In the genomic region with DNA sequence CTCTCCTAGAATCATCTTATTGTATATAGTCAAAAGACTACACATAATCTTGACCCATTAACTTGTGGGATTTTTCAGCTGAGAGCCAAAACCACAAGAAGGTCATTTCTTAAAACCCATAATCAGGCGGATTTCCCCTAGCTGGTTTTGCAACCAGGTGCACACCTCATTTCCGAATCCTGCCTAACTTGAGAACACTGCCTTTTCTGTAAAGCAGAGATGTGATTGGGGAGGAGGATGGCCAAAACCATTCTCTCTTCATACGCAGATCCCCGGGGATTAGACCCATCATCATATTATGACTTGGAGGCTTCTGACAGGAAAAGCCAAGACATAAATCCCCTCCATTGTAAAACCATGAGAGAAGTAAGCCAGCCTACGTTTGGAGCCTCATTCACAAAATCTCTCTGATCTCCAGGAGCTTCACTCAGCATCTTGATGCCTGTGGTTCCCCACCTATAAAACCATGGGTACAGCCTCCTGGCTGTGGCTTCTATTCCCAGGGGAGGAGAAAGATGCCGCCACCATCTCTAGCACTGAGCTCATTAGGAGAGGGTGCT, we compare ENCODE assay signal across 12 cellular contexts.
A peak's percentile ranks its signal among the peaks of the same experiment; 100 is the strongest.
DNase-seq lines count a peak whose midpoint lies in the region; ATAC-seq and FAIRE-seq lines count a peak whose summit lies in the region.
"Had no signal": no experiment of that assay in that cellular context is flagged by ENCODE, and none has a peak within 500 bp of the region (broad histone marks: within the 10 kb centered on the region; RNA-seq: fewer than 3 reads in every experiment).

No MANE protein-coding gene starts in this region.

- ATAC-seq in HG02642 (IDR thresholded peaks at IDR 0.05; ENCODE audit: poor library complexity, unreplicated experiment), result peak; percentile 92
- ATAC-seq in HG03457 (IDR thresholded peaks at IDR 0.05; ENCODE audit: unreplicated experiment), result peak; percentile 95
- ATAC-seq: left lobe of liver had no signal

- DNase-seq in COLO829 (ENCODE audit: low spot score) (peak; percentile 81), GM19239 (ENCODE audit: insufficient read length, low spot score) (peak; percentile 34), cerebellum (ENCODE audit: low spot score) (no peak), NCI-H1092 treated with DMSO at 0.1 percent for 48 hours (lab: John Stamatoyannopoulos, UW) (no peak), SIG-M5 treated with dmso at 0.1 percent for 504 hours (lab: John Stamatoyannopoulos, UW; ENCODE audit: unreplicated experiment) (no peak), amniotic stem cell (lab: John Stamatoyannopoulos, UW) (no peak)
- DNase-seq: NCI-H2029, ovary had no signal

- peak; percentile 92 for FAIRE-seq in GM19239 (lab: Jason Lieb, UNC)
- FAIRE-seq: G401.6 had no signal

Comparison
In these comparisons a context has a peak if more than half of its experiments do, and no peak if none do; other contexts are left out.
1. DNase-seq: peak in COLO829 (single experiment) and GM19239 (single experiment); none in cerebellum (single experiment), NCI-H1092 treated with DMSO at 0.1 percent for 48 hours (single experiment), SIG-M5 treated with dmso at 0.1 percent for 504 hours (single experiment) and amniotic stem cell (single experiment).